Comparison of ENCODE assay signal across 8 cellular contexts in genomic region chr17:15363702-15364101, GRCh38. TPM values are rescaled to one million over a fixed set of nuclear protein-coding genes. Genes with fewer than 3 reads are reported as not detected.
"Had no signal": no experiment of that assay in that cellular context is flagged by ENCODE, and none has a peak within 500 bp of the region (broad histone marks: within the 10 kb centered on the region; RNA-seq: fewer than 3 reads in every experiment).

No MANE protein-coding gene starts in this region.

- ATAC-seq: HepG2 had no signal

- H3K27ac ChIP-seq: HL-60, KMS-11 had no signal

- H3K4me2 ChIP-seq: KMS-11 had no signal

- H3K9ac ChIP-seq: KMS-11 had no signal

- DNase-seq: KBM-7, KG1 had no signal

- FAIRE-seq: HepG2 had no signal

RNA-seq across cellular contexts. Expression of gene TEKT3, which starts 22.3 kb away (rescaled TPM):
- total RNA-seq: HT-29, HT1080 had no signal
- polyA plus RNA-seq: IgD-negative memory B cell had no signal
